17 cellular contexts compared by ENCODE assay signal in the genomic region with DNA sequence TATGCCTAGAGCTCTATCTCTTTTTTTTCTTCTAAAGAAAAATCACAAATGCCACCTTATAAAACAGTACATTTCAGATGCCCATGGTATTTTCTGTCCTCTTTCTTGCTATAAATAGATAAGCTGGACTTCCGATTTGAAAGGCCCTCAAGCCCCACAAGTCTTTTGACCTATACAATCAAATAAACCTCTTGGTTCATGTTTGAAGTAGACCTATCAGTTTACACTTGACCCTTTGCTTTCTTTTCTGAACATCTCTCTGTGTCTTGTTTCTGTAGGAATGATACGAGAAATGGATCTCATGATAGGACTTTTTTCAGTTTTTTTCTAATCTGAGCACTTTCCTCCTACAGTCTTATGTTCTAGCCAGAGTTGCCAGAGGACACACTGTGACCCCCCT.
DNase-seq lines count a peak whose midpoint lies in the region; ATAC-seq, FAIRE-seq and TF ChIP-seq lines count a peak whose summit lies in the region.
"Had no signal": no experiment of that assay in that cellular context is flagged by ENCODE, and none has a peak within 500 bp of the region (broad histone marks: within the 10 kb centered on the region; RNA-seq: fewer than 3 reads in every experiment).

No MANE protein-coding gene starts in this region.

- H3K36me3 ChIP-seq in HepG2 (replicated peaks in 1 of 2; ENCODE audit: control insufficient read depth in 1 of 2, insufficient read depth in 2 of 2, low read length in 2 of 2), result no peaks in the 10 kb centered on the region
- no peaks in the 10 kb centered on the region for H3K36me3 ChIP-seq in right lobe of liver
- no peaks in the 10 kb centered on the region for H3K36me3 ChIP-seq in Panc1 (ENCODE audit: control insufficient read depth, insufficient read depth, low read length)
- H3K36me3 ChIP-seq: BLaER1 treated with 17β-estradiol and CSF1 and Interleukin-3, amounts not matched to agents 10 nM and 100 nM had no signal

- H4K20me1 ChIP-seq in HepG2 (ENCODE audit: insufficient read depth, low read length), result no peaks in the 10 kb centered on the region
- H4K20me1 ChIP-seq: BLaER1 treated with 17β-estradiol and CSF1 and Interleukin-3, amounts not matched to agents 10 nM and 100 nM had no signal

- in situ Hi-C loops in HepG2 (cut with HindIII; ENCODE audit: extremely low pct_ligation_motif_present, low pct_unique_long_range_greater_than_20kb) (no loop called here), Panc1 (cut with HindIII; ENCODE audit: low pct_unique_long_range_greater_than_20kb, low sequenced_read_pairs) (no loop called here)

- H2AFZ ChIP-seq in HepG2 (ENCODE audit: low read length), result no peak overlapping the region

- peak overlapping the region; percentile 77 for H3K4me2 ChIP-seq in HepG2 (ENCODE audit: low read depth, low read length)
- H3K4me2 ChIP-seq: BLaER1 treated with 17β-estradiol and CSF1 and Interleukin-3, amounts not matched to agents 10 nM and 100 nM had no signal

- H3K9me3 ChIP-seq in HepG2 (ENCODE audit: low read length) (no peaks in the 10 kb centered on the region), right lobe of liver (no peaks in the 10 kb centered on the region), Panc1 (ENCODE audit: control insufficient read depth, insufficient read depth, low read depth, low read length) (no peaks in the 10 kb centered on the region)

- peak in 1 of 2 experiments; percentile 28; a peak in 1 of 4 replicates for TF ChIP-seq EP300 in HepG2 (IDR thresholded peaks at IDR 0.05; ENCODE audit: low read depth in 2 of 2, low read length in 2 of 2)
- TF ChIP-seq EP300 in HepG2 (CRISPR knock-in tag; IDR thresholded peaks at IDR 0.05; ENCODE audit: borderline replicate concordance), result no peak

- H3K27ac ChIP-seq in HepG2 (ENCODE audit: extremely low read length, insufficient read depth, low read length) (no peak overlapping the region), right lobe of liver (no peak overlapping the region), Panc1 (ENCODE audit: low read length) (peak overlapping the region; percentile 91), temporal lobe (ENCODE audit: low read depth, low read length) (peak overlapping the region; percentile 36)
- H3K27ac ChIP-seq: BLaER1 treated with 17β-estradiol and CSF1 and Interleukin-3, amounts not matched to agents 10 nM and 100 nM had no signal

- intact Hi-C loops in HepG2 (cut with micrococcal nuclease; ENCODE audit: unreplicated experiment) (loop anchor here (5.0 kb wide), 1 partner anchor 36 kb away; no protein-coding TSS in a partner anchor), right lobe of liver (cut with DNase I) (no loop called here), Panc1 (cut with micrococcal nuclease; ENCODE audit: unreplicated experiment) (no loop called here), left ventricle myocardium superior (cut with micrococcal nuclease) (no loop called here)

- DNase-seq in HepG2 (ENCODE audit: low spot score), result no peak
- no peak for DNase-seq in right lobe of liver
- DNase-seq in Panc1 (ENCODE audit: low read depth, low spot score), result no peak
- no peak for DNase-seq in retina
- DNase-seq in NCI-H1694 treated with DMSO at 0.1 percent for 48 hours (lab: John Stamatoyannopoulos, UW), result no peak
- no peak for DNase-seq in left ventricle myocardium superior
- DNase-seq: 8988T; ACHN; CD4-positive, CD25-positive, alpha-beta regulatory T cell; DMS79; EL; GOT3; H9 had no signal

- CTCF ChIA-PET in HepG2 (lab: Yijun Ruan, JAX; ENCODE audit: low intra/inter-chr PET ratio, low total read pairs) (no interaction called here), Panc1 (lab: Charles Lee) (no interaction called here)

- no TSS peak for BruUV-seq in HepG2 (replicated peaks; lab: Mats Ljungman, UMichigan)
- BruUV-seq in Panc1 (replicated peaks; lab: Mats Ljungman, UMichigan), result no TSS peak

- WGBS in HepG2 (ENCODE audit: low lambda C conversion rate), result 37% methylated on average over 2 of the region's 2 CpGs
- 50% methylated on average over 2 of the region's 2 CpGs for WGBS in right lobe of liver (ENCODE audit: insufficient coverage, low coverage, low lambda C conversion rate, missing lambda C conversion rate)

- FAIRE-seq in HepG2 (lab: Jason Lieb, UNC), result peak; percentile 39
- FAIRE-seq: G401.6, GM12892 had no signal

- no peak for TF ChIP-seq POLR2A in HepG2 (IDR thresholded peaks at IDR 0.05; ENCODE audit: insufficient read depth in 1 of 2, low read depth in 2 of 2, low read length in 2 of 2)
- no peak for TF ChIP-seq POLR2A in right lobe of liver (IDR thresholded peaks at IDR 0.05)

- H3K4me3 ChIP-seq in HepG2 (replicated peaks in 1 of 3; ENCODE audit: insufficient read depth in 1 of 3, low read depth in 2 of 3, low read length in 3 of 3) (no peak overlapping the region), right lobe of liver (no peak overlapping the region), Panc1 (ENCODE audit: low read depth in 2 of 2, low read length in 2 of 2) (no peak overlapping the region)
- H3K4me3 ChIP-seq: BLaER1 treated with 17β-estradiol and CSF1 and Interleukin-3, amounts not matched to agents 10 nM and 100 nM had no signal

- H3K4me1 ChIP-seq in HepG2 (ENCODE audit: insufficient read depth, low read length) (peaks cover 93% of the 10 kb centered on the region), right lobe of liver (no peaks in the 10 kb centered on the region), Panc1 (ENCODE audit: control insufficient read depth, insufficient read depth, low read length) (peaks cover 90% of the 10 kb centered on the region)
- H3K4me1 ChIP-seq: BLaER1 treated with 17β-estradiol and CSF1 and Interleukin-3, amounts not matched to agents 10 nM and 100 nM had no signal

- no peak overlapping the region for H3K9ac ChIP-seq in HepG2 (ENCODE audit: insufficient read depth, low read depth, low read length)
- H3K9ac ChIP-seq: BLaER1 treated with 17β-estradiol and CSF1 and Interleukin-3, amounts not matched to agents 10 nM and 100 nM had no signal

- no peak for ATAC-seq in HepG2
- ATAC-seq in right lobe of liver, result no peak
- ATAC-seq in Panc1, result no peak
- no peak for ATAC-seq in left ventricle myocardium superior

- H3K27me3 ChIP-seq in HepG2 (ENCODE audit: control insufficient read depth in 1 of 2, insufficient read depth in 2 of 2, low read length in 2 of 2) (no peaks in the 10 kb centered on the region), right lobe of liver (no peaks in the 10 kb centered on the region), Panc1 (ENCODE audit: control insufficient read depth, insufficient read depth, low read length) (no peaks in the 10 kb centered on the region)
- H3K27me3 ChIP-seq: BLaER1 treated with 17β-estradiol and CSF1 and Interleukin-3, amounts not matched to agents 10 nM and 100 nM had no signal

- TF ChIP-seq RAD21 in HepG2 (CRISPR knock-in tag; IDR thresholded peaks at IDR 0.05), result no peak

- TF ChIP-seq CTCF in HepG2 (CRISPR knock-in tag; IDR thresholded peaks at IDR 0.05), result no peak
- no peak for TF ChIP-seq CTCF in right lobe of liver (IDR thresholded peaks at IDR 0.05)
- no peak for TF ChIP-seq CTCF in Panc1 (IDR thresholded peaks at IDR 0.05)

- H3K79me2 ChIP-seq in HepG2 (ENCODE audit: insufficient read depth, low read length), result peaks cover 85% of the 10 kb centered on the region

- POLR2A ChIA-PET in HepG2 (lab: Yijun Ruan, JAX), result interaction anchor here (1.7 to 4.6 kb wide), 3 partner anchors 17 to 26 kb away, joined by 4 to 60 read pairs (median 40); no protein-coding TSS in a partner anchor
- POLR2A ChIA-PET in Panc1 (lab: Charles Lee), result no interaction called here

TF ChIP-seq in HepG2, 621 proteins besides CTCF, POLR2A, EP300 and RAD21 (continues in another document):
- TF ChIP-seq ZNF652 (CRISPR knock-in tag; IDR thresholded peaks at IDR 0.05; ENCODE audit: borderline replicate concordance, low read depth) (peak; percentile 52; the same call in 1 of the 2 replicates), PRDM15 (CRISPR knock-in tag; IDR thresholded peaks at IDR 0.05) (no peak), RXRB (CRISPR knock-in tag; IDR thresholded peaks at IDR 0.05; ENCODE audit: borderline replicate concordance) (peak; percentile 69), CREB1 (IDR thresholded peaks at IDR 0.05) (no peak), CREB1 (CRISPR knock-in tag; IDR thresholded peaks at IDR 0.05) (0 out of 2 replicates have a peak, but pooled peaks have one; percentile 16), ONECUT2 (CRISPR knock-in tag; IDR thresholded peaks at IDR 0.05) (0 out of 2 replicates have a peak, but pooled peaks have one; percentile 15)

Comparison
In these comparisons a context has a peak if more than half of its experiments do, and no peak if none do; other contexts are left out.
1. H3K27ac ChIP-seq: peak in Panc1 (single experiment) and temporal lobe (single experiment); none in HepG2 (single experiment) and right lobe of liver (0 of 3).